ENCODE assay signal across 9 cellular contexts in the genomic region with DNA sequence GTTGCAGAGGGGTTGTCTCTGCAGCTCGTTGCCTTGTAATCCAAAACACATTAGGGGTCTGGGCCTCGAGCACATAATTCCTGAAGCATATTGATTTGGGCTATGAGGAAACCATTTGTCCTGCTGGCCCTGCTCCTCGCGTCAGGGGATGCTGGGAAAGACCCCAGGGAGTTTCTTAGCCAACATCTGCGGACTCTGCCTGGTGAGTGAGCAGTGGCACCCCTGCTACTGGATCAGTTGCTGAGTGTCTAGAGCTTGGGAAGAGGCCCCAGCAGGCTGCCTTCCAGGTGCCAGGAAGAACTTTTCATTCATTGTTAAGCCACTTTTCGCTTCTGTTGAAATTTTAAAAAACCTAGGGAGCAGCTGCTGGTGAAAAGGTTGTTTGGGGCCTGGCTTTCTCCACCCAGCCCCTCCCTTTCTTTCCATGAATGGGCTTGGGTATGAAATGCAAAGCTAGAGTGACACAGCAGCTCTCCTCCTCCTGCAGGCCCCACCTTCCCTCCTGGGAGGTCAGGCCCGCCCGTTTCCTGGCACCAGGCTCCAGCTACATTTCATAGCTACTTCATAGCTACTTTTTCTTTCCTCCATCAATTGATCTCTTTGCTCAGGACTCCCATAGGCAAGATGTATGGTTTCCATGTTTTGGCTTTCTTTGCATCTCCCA. TPM values are rescaled to one million over a fixed set of nuclear protein-coding genes. Genes with fewer than 3 reads are reported as not detected.
DNase-seq lines count a peak whose midpoint lies in the region; ATAC-seq, FAIRE-seq and TF ChIP-seq lines count a peak whose summit lies in the region.
"Had no signal": no experiment of that assay in that cellular context is flagged by ENCODE, and none has a peak within 500 bp of the region (broad histone marks: within the 10 kb centered on the region; RNA-seq: fewer than 3 reads in every experiment).

No MANE protein-coding gene starts in this region.

- H3K4me3 ChIP-seq in esophagus squamous epithelium, result no peak overlapping the region

- H3K4me3 Mint-ChIP-seq in activated CD4-positive, alpha-beta T cell treated with anti-CD3 and anti-CD28 coated beads, Interleukin-2, amount 10 ng/mL, durations not matched to agents 24 days and 14 days, result no peak overlapping the region
- H3K4me3 Mint-ChIP-seq in stimulated activated effector memory CD8-positive, alpha-beta T cell treated with anti-CD3 and anti-CD28 coated beads, Interleukin-12 subunit alpha, Interleukin-12 subunit beta, amount 100 ng/mL, for 72 hours, result no peak overlapping the region

- H3K27me3 ChIP-seq in esophagus squamous epithelium, result no peaks in the 10 kb centered on the region

- no peaks in the 10 kb centered on the region for H3K9me3 Mint-ChIP-seq in activated CD4-positive, alpha-beta T cell treated with anti-CD3 and anti-CD28 coated beads, Interleukin-2, amount 10 ng/mL, durations not matched to agents 24 days and 14 days
- H3K9me3 Mint-ChIP-seq in stimulated activated effector memory CD8-positive, alpha-beta T cell treated with anti-CD3 and anti-CD28 coated beads, Interleukin-12 subunit alpha, Interleukin-12 subunit beta, amount 100 ng/mL, for 72 hours, result no peaks in the 10 kb centered on the region

- peak overlapping the region; percentile 79 to 89 (median 85) for H3K27ac ChIP-seq in esophagus squamous epithelium

- H3K4me1 Mint-ChIP-seq in activated CD4-positive, alpha-beta T cell treated with anti-CD3 and anti-CD28 coated beads, Interleukin-2, amount 10 ng/mL, durations not matched to agents 24 days and 14 days, result peaks cover 27% of the 10 kb centered on the region
- H3K4me1 Mint-ChIP-seq in stimulated activated effector memory CD8-positive, alpha-beta T cell treated with anti-CD3 and anti-CD28 coated beads, Interleukin-12 subunit alpha, Interleukin-12 subunit beta, amount 100 ng/mL, for 72 hours, result peaks cover 19% of the 10 kb centered on the region

- DNase-seq in activated CD4-positive, alpha-beta T cell treated with anti-CD3 and anti-CD28 coated beads, Interleukin-2, amount 10 ng/mL, durations not matched to agents 24 days and 14 days, result peak; percentile 78
- DNase-seq in activated CD4-positive, alpha-beta T cell treated with anti-CD3 and anti-CD28 coated beads for 48 hours, result no peak
- peak; percentile 26 for DNase-seq in RCC 7860 (ENCODE audit: low spot score)
- no peak for DNase-seq in esophagus squamous epithelium (lab: John Stamatoyannopoulos, UW)
- DNase-seq in stimulated activated effector memory CD8-positive, alpha-beta T cell treated with anti-CD3 and anti-CD28 coated beads, Interleukin-12 subunit alpha, Interleukin-12 subunit beta, amount 100 ng/mL, for 72 hours (ENCODE audit: low spot score in 2 of 2), result no peak
- no peak for DNase-seq in DMS79 treated with DMSO at 0.1 percent for 48 hours (lab: John Stamatoyannopoulos, UW)
- no peak for DNase-seq in NK-92 treated with Interleukin-12 subunit alpha and Interleukin-12 subunit beta, amount 100 ng/mL, for 24 hours (lab: John Stamatoyannopoulos, UW)

- no peak overlapping the region for H3K27ac Mint-ChIP-seq in activated CD4-positive, alpha-beta T cell treated with anti-CD3 and anti-CD28 coated beads, Interleukin-2, amount 10 ng/mL, durations not matched to agents 24 days and 14 days
- H3K27ac Mint-ChIP-seq in stimulated activated effector memory CD8-positive, alpha-beta T cell treated with anti-CD3 and anti-CD28 coated beads, Interleukin-12 subunit alpha, Interleukin-12 subunit beta, amount 100 ng/mL, for 72 hours, result peak overlapping the region; percentile 40

- H3K36me3 ChIP-seq in esophagus squamous epithelium, result peaks cover 21 to 93% (median 25%) of the 10 kb centered on the region in 3 donors

- intact Hi-C loops in activated CD4-positive, alpha-beta T cell treated with anti-CD3 and anti-CD28 coated beads, Interleukin-2, amount 10 ng/mL, durations not matched to agents 24 days and 14 days (cut with micrococcal nuclease), result loop anchor here (10.0 kb wide), 1 partner anchor 405 kb away; a partner anchor contains a TSS
- intact Hi-C loops in esophagus squamous epithelium (cut with DNase I), result loop anchor here (5.0 kb wide), 1 partner anchor 153 kb away; no protein-coding TSS in a partner anchor

- WGBS in esophagus squamous epithelium, 2 donors, result 30 to 60% methylated on average over 6 to 8 of the region's 8 CpGs

- no peaks in the 10 kb centered on the region for H3K27me3 Mint-ChIP-seq in activated CD4-positive, alpha-beta T cell treated with anti-CD3 and anti-CD28 coated beads, Interleukin-2, amount 10 ng/mL, durations not matched to agents 24 days and 14 days

- H3K4me1 ChIP-seq in esophagus squamous epithelium, result peaks cover 21 to 74% (median 36%) of the 10 kb centered on the region in 3 donors

- FAIRE-seq in RCC 7860 (lab: Jason Lieb, UNC), result no peak
- FAIRE-seq: endometrium had no signal

- ATAC-seq in stimulated activated effector memory CD8-positive, alpha-beta T cell treated with anti-CD3 and anti-CD28 coated beads, Interleukin-12 subunit alpha, Interleukin-12 subunit beta, amount 100 ng/mL, for 72 hours, result no peak
- no peak for ATAC-seq in HG02763 (IDR thresholded peaks at IDR 0.05; ENCODE audit: unreplicated experiment)

- peaks cover 66% of the 10 kb centered on the region for H3K36me3 Mint-ChIP-seq in activated CD4-positive, alpha-beta T cell treated with anti-CD3 and anti-CD28 coated beads, Interleukin-2, amount 10 ng/mL, durations not matched to agents 24 days and 14 days (ENCODE audit: low read depth)
- peaks cover 100% of the 10 kb centered on the region for H3K36me3 Mint-ChIP-seq in stimulated activated effector memory CD8-positive, alpha-beta T cell treated with anti-CD3 and anti-CD28 coated beads, Interleukin-12 subunit alpha, Interleukin-12 subunit beta, amount 100 ng/mL, for 72 hours

- no peaks in the 10 kb centered on the region for H3K9me3 ChIP-seq in esophagus squamous epithelium

- TF ChIP-seq POLR2A in esophagus squamous epithelium (IDR thresholded peaks at IDR 0.05), result no peak

- no peak for TF ChIP-seq CTCF in esophagus squamous epithelium (IDR thresholded peaks at IDR 0.05)

RNA-seq across cellular contexts. Expression of a gene that starts 26.8 kb away (rescaled TPM):
- not detected in 2 replicates for total RNA-seq in activated CD4-positive, alpha-beta T cell treated with anti-CD3 and anti-CD28 coated beads, Interleukin-2, amount 10 ng/mL, durations not matched to agents 24 days and 14 days
- 10 to 100 TPM in 1 of 4 donors, 1 to 10 TPM in 2, under 1 TPM in 1; 0.72 to 24.0 (median 4.4) TPM for total RNA-seq in esophagus squamous epithelium

Comparison
In these comparisons a context has a peak if more than half of its experiments do, and no peak if none do; other contexts are left out.
1. DNase-seq: peak in activated CD4-positive, alpha-beta T cell treated with anti-CD3 and anti-CD28 coated beads, Interleukin-2, amount 10 ng/mL, durations not matched to agents 24 days and 14 days (single experiment) and RCC 7860 (single experiment); none in activated CD4-positive, alpha-beta T cell treated with anti-CD3 and anti-CD28 coated beads for 48 hours (single experiment), esophagus squamous epithelium (single experiment), stimulated activated effector memory CD8-positive, alpha-beta T cell treated with anti-CD3 and anti-CD28 coated beads, Interleukin-12 subunit alpha, Interleukin-12 subunit beta, amount 100 ng/mL, for 72 hours (0 of 2), DMS79 treated with DMSO at 0.1 percent for 48 hours (single experiment) and NK-92 treated with Interleukin-12 subunit alpha and Interleukin-12 subunit beta, amount 100 ng/mL, for 24 hours (single experiment).